13 cellular contexts compared by ENCODE assay signal in the genomic region with DNA sequence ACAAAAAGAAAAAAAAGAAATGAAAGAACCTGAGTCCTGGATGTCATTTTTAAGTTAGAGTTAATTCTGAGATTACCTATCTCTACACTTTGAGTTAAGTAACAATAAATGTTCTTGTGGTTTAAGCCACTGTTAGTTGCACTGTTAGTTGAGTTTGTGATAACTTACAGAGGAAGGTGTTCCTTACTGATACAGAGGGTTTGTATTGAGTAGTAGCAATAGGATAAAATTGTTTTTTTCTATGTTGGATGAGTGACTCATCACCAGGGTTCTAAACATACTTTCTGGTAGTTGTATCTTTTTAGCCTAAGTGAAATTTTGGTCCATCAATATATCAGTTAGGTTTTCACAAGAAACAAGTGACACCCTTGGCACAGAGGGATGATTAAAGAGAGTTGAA. TPM values are rescaled to one million over a fixed set of nuclear protein-coding genes. Genes with fewer than 3 reads are reported as not detected.
A peak's percentile ranks its signal among the peaks of the same experiment; 100 is the strongest.
DNase-seq lines count a peak whose midpoint lies in the region; ATAC-seq and TF ChIP-seq lines count a peak whose summit lies in the region.
"Had no signal": no experiment of that assay in that cellular context is flagged by ENCODE, and none has a peak within 500 bp of the region (broad histone marks: within the 10 kb centered on the region; RNA-seq: fewer than 3 reads in every experiment).

No MANE protein-coding gene starts in this region.

- intact Hi-C loops in activated CD4-positive, alpha-beta T cell treated with anti-CD3 and anti-CD28 coated beads for 36 hours (cut with DNase I, micrococcal nuclease): no loop called here
- intact Hi-C loops in CD4-positive, alpha-beta T cell (cut with DNase I, micrococcal nuclease): loop anchor here in 1 of 2 experiments (10.0 kb wide), 1 partner anchor 178 kb away; no protein-coding TSS in a partner anchor

- peaks cover 28% of the 10 kb centered on the region for H3K4me1 Mint-ChIP-seq in activated CD4-positive, alpha-beta T cell treated with anti-CD3 and anti-CD28 coated beads for 36 hours
- peaks cover 12% of the 10 kb centered on the region for H3K4me1 Mint-ChIP-seq in type B pancreatic cell (ENCODE audit: unreplicated experiment)
- peaks cover 40% of the 10 kb centered on the region for H3K4me1 Mint-ChIP-seq in CD4-positive, alpha-beta T cell (ENCODE audit: low read depth)

- H3K4me3 Mint-ChIP-seq in activated CD4-positive, alpha-beta T cell treated with anti-CD3 and anti-CD28 coated beads for 36 hours: no peak overlapping the region
- H3K4me3 Mint-ChIP-seq in type B pancreatic cell: peak overlapping the region; percentile 39
- H3K4me3 Mint-ChIP-seq in CD4-positive, alpha-beta T cell: no peak overlapping the region
- H3K4me3 Mint-ChIP-seq: H9 had no signal

- no peaks in the 10 kb centered on the region for H3K9me3 Mint-ChIP-seq in activated CD4-positive, alpha-beta T cell treated with anti-CD3 and anti-CD28 coated beads for 36 hours (ENCODE audit: low read depth)
- no peaks in the 10 kb centered on the region for H3K9me3 Mint-ChIP-seq in type B pancreatic cell
- H3K9me3 Mint-ChIP-seq in CD4-positive, alpha-beta T cell: no peaks in the 10 kb centered on the region
- H3K9me3 Mint-ChIP-seq: H9 had no signal

- no peaks in the 10 kb centered on the region for H3K27me3 ChIP-seq in CD4-positive, alpha-beta T cell (ENCODE audit: control insufficient read depth, insufficient read depth, low read length)
- H3K27me3 ChIP-seq: BLaER1 treated with 17β-estradiol and CSF1 and Interleukin-3, amounts not matched to agents 10 nM and 100 nM had no signal

- H3K9me3 ChIP-seq in CD4-positive, alpha-beta T cell (ENCODE audit: control insufficient read depth, low read length): no peaks in the 10 kb centered on the region
- H3K9me3 ChIP-seq: BLaER1 treated with 17β-estradiol and CSF1 and Interleukin-3, amounts not matched to agents 10 nM and 100 nM; Caco-2 had no signal

- no peak for DNase-seq in activated CD4-positive, alpha-beta T cell treated with anti-CD3 and anti-CD28 coated beads for 36 hours
- no peak for DNase-seq in activated CD4-positive, alpha-beta T cell treated with anti-CD3 and anti-CD28 coated beads for 1 hour
- peak; percentile 84 for DNase-seq in OCI-M1 (lab: John Stamatoyannopoulos, UW)
- peak; percentile 61 to 77 for DNase-seq in erythroblast (lab: John Stamatoyannopoulos, UW)
- DNase-seq in type B pancreatic cell (ENCODE audit: extremely low spot score, unreplicated experiment): no peak
- DNase-seq in CD4-positive, alpha-beta T cell: no peak
- no peak for DNase-seq in dermis blood vessel endothelial cell
- no peak for DNase-seq in NOMO-1 treated with DMSO at 0.1 percent for 48 hours (lab: John Stamatoyannopoulos, UW; ENCODE audit: unreplicated experiment)
- DNase-seq: Caco-2; CD4-positive, CD25-positive, alpha-beta regulatory T cell had no signal

- H3K27me3 Mint-ChIP-seq in activated CD4-positive, alpha-beta T cell treated with anti-CD3 and anti-CD28 coated beads for 36 hours: no peaks in the 10 kb centered on the region
- no peaks in the 10 kb centered on the region for H3K27me3 Mint-ChIP-seq in type B pancreatic cell
- no peaks in the 10 kb centered on the region for H3K27me3 Mint-ChIP-seq in CD4-positive, alpha-beta T cell
- H3K27me3 Mint-ChIP-seq: CD4-positive, CD25-positive, alpha-beta regulatory T cell had no signal

- TF ChIP-seq POLR2A in erythroblast (IDR thresholded peaks at IDR 0.05; ENCODE audit: low read length): no peak

- ATAC-seq in activated CD4-positive, alpha-beta T cell treated with anti-CD3 and anti-CD28 coated beads for 36 hours: no peak
- no peak for ATAC-seq in CD4-positive, alpha-beta T cell (ENCODE audit: poor library complexity)

- H3K27ac ChIP-seq in CD4-positive, alpha-beta T cell (ENCODE audit: low read depth, low read length): no peak overlapping the region
- H3K27ac ChIP-seq: 22Rv1; BLaER1 treated with 17β-estradiol and CSF1 and Interleukin-3, amounts not matched to agents 10 nM and 100 nM had no signal

- TF ChIP-seq CTCF in type B pancreatic cell (conservative IDR thresholded peaks at IDR 0.05): no peak
- TF ChIP-seq CTCF in CD4-positive, alpha-beta T cell (IDR thresholded peaks at IDR 0.05): no peak

- no peaks in the 10 kb centered on the region for H3K36me3 Mint-ChIP-seq in activated CD4-positive, alpha-beta T cell treated with anti-CD3 and anti-CD28 coated beads for 36 hours (ENCODE audit: low read depth)
- H3K36me3 Mint-ChIP-seq in type B pancreatic cell: no peaks in the 10 kb centered on the region
- peaks cover 14% of the 10 kb centered on the region for H3K36me3 Mint-ChIP-seq in CD4-positive, alpha-beta T cell (ENCODE audit: low read depth)
- H3K36me3 Mint-ChIP-seq: CD4-positive, CD25-positive, alpha-beta regulatory T cell had no signal

- POLR2A ChIA-PET in activated CD4-positive, alpha-beta T cell treated with anti-CD3 and anti-CD28 coated beads for 36 hours (lab: Charles Lee): no interaction called here
- POLR2A ChIA-PET in CD4-positive, alpha-beta T cell (lab: Charles Lee): no interaction called here

- peak overlapping the region; percentile 12 for H3K27ac Mint-ChIP-seq in activated CD4-positive, alpha-beta T cell treated with anti-CD3 and anti-CD28 coated beads for 36 hours
- H3K27ac Mint-ChIP-seq in type B pancreatic cell: no peak overlapping the region
- no peak overlapping the region for H3K27ac Mint-ChIP-seq in CD4-positive, alpha-beta T cell

- CTCF ChIA-PET in activated CD4-positive, alpha-beta T cell treated with anti-CD3 and anti-CD28 coated beads for 36 hours (lab: Charles Lee): no interaction called here
- CTCF ChIA-PET in CD4-positive, alpha-beta T cell (lab: Charles Lee): no interaction called here

RNA-seq across cellular contexts. Expression of a gene that starts 4.0 kb away (rescaled TPM):
- total RNA-seq in activated CD4-positive, alpha-beta T cell treated with anti-CD3 and anti-CD28 coated beads for 36 hours: 10 to 100 TPM; 18.5 to 21.7 TPM
- total RNA-seq in type B pancreatic cell (ENCODE audit: low replicate concordance) (26.9 and 29.0 TPM in 2 replicates), dermis blood vessel endothelial cell (14.6 and 15.4 TPM in 2 replicates)
- 10 to 100 TPM in 1 of 2 experiments, 1 to 10 TPM in 1; 8.3 to 10.2 TPM for total RNA-seq in CD4-positive, alpha-beta T cell

Comparison
In these comparisons a context has a peak if more than half of its experiments do, and no peak if none do; other contexts are left out.
1. DNase-seq: peak in OCI-M1 (single experiment) and erythroblast (2 of 2); none in activated CD4-positive, alpha-beta T cell treated with anti-CD3 and anti-CD28 coated beads for 36 hours (single experiment), activated CD4-positive, alpha-beta T cell treated with anti-CD3 and anti-CD28 coated beads for 1 hour (single experiment), type B pancreatic cell (single experiment), CD4-positive, alpha-beta T cell (0 of 10), dermis blood vessel endothelial cell (single experiment) and NOMO-1 treated with DMSO at 0.1 percent for 48 hours (single experiment).